Comparison of ENCODE assay signal across 8 cellular contexts in genomic region chr1:30232288-30232899, GRCh38.
DNase-seq lines count a peak whose midpoint lies in the region; ATAC-seq and TF ChIP-seq lines count a peak whose summit lies in the region.

No MANE protein-coding gene starts in this region.

- TF ChIP-seq POLR2A in erythroblast (IDR thresholded peaks at IDR 0.05; ENCODE audit: low read length) = no peak
- no peak for TF ChIP-seq POLR2A in transverse colon (IDR thresholded peaks at IDR 0.05)

- TF ChIP-seq EP300 in transverse colon (IDR thresholded peaks at IDR 0.05; ENCODE audit: low read depth) = no peak

- H3K27me3 ChIP-seq in NT2/D1 (ENCODE audit: insufficient read depth, insufficient read length) = no peaks in the 10 kb centered on the region
- H3K27me3 ChIP-seq in transverse colon = no peaks in the 10 kb centered on the region

- DNase-seq in stimulated activated CD4-positive, alpha-beta T cell treated with anti-CD3 and anti-CD28 coated beads, Interleukin-12 subunit alpha, Interleukin-12 subunit beta, amount 100 ng/mL, for 48 hours (ENCODE audit: low read depth in 2 of 3, low spot score in 1 of 3) = peak; percentile 2 to 12 (median 6)
- DNase-seq in stimulated activated CD4-positive, alpha-beta T cell treated with anti-CD3 and anti-CD28 coated beads, Interleukin-4, amount 100 ng/mL, for 1 hour = no peak
- DNase-seq in NT2/D1 (ENCODE audit: low read depth, low spot score) (peak; percentile 47), erythroblast (lab: John Stamatoyannopoulos, UW) (peak; percentile 35 to 62), transverse colon (no peak), NCI-H2029 (lab: John Stamatoyannopoulos, UW) (no peak)

- H3K9me3 ChIP-seq in NT2/D1 (ENCODE audit: insufficient read depth, low read length) = no peaks in the 10 kb centered on the region
- no peaks in the 10 kb centered on the region for H3K9me3 ChIP-seq in transverse colon

- 34 to 44% methylated on average over 2 to 4 of the region's 4 CpGs for WGBS in transverse colon (ENCODE audit: low coverage in 1 of 2), 2 donors

- no peak overlapping the region for H3K27ac ChIP-seq in transverse colon

- H3K4me1 ChIP-seq in NT2/D1 (ENCODE audit: insufficient read depth, insufficient read length) = peaks cover 2% of the 10 kb centered on the region
- no peaks in the 10 kb centered on the region for H3K4me1 ChIP-seq in transverse colon

- H3K4me3 ChIP-seq in NT2/D1 (ENCODE audit: insufficient read length, low read depth) (no peak overlapping the region), transverse colon (no peak overlapping the region)

- no peak for ATAC-seq in GM19452 (IDR thresholded peaks at IDR 0.05; ENCODE audit: unreplicated experiment)
- no peak for ATAC-seq in HG03520 (IDR thresholded peaks at IDR 0.05; ENCODE audit: unreplicated experiment)

- H3K36me3 ChIP-seq in NT2/D1 (ENCODE audit: insufficient read depth, insufficient read length, low read length) (no peaks in the 10 kb centered on the region), transverse colon (no peaks in the 10 kb centered on the region)

- in situ Hi-C loops in transverse colon (cut with MboI; ENCODE audit: low pct_ligation_motif_present in 1 of 4, low pct_unique_long_range_greater_than_20kb in 1 of 4, low sequenced_read_pairs in 3 of 4) = no loop called here

- peak; percentile 35 to 58 (median 39) for TF ChIP-seq CTCF in transverse colon (IDR thresholded peaks at IDR 0.05)

- H3K9ac ChIP-seq in NT2/D1 (ENCODE audit: insufficient read length, low read depth) = no peak overlapping the region

- intact Hi-C loops in transverse colon (cut with DNase I; ENCODE audit: low total_unique reads) = no loop called here

Comparison
In these comparisons a context has a peak if more than half of its experiments do, and no peak if none do; other contexts are left out.
1. DNase-seq: peak in stimulated activated CD4-positive, alpha-beta T cell treated with anti-CD3 and anti-CD28 coated beads, Interleukin-12 subunit alpha, Interleukin-12 subunit beta, amount 100 ng/mL, for 48 hours (3 of 3), NT2/D1 (single experiment) and erythroblast (2 of 2); none in stimulated activated CD4-positive, alpha-beta T cell treated with anti-CD3 and anti-CD28 coated beads, Interleukin-4, amount 100 ng/mL, for 1 hour (single experiment), transverse colon (single experiment) and NCI-H2029 (single experiment).